In genomic region chr16:20806168-20807050, GRCh38 we compare ENCODE assay signal across 8 cellular contexts.
DNase-seq lines count a peak whose midpoint lies in the region; ATAC-seq and TF ChIP-seq lines count a peak whose summit lies in the region.

A gene with protein sequence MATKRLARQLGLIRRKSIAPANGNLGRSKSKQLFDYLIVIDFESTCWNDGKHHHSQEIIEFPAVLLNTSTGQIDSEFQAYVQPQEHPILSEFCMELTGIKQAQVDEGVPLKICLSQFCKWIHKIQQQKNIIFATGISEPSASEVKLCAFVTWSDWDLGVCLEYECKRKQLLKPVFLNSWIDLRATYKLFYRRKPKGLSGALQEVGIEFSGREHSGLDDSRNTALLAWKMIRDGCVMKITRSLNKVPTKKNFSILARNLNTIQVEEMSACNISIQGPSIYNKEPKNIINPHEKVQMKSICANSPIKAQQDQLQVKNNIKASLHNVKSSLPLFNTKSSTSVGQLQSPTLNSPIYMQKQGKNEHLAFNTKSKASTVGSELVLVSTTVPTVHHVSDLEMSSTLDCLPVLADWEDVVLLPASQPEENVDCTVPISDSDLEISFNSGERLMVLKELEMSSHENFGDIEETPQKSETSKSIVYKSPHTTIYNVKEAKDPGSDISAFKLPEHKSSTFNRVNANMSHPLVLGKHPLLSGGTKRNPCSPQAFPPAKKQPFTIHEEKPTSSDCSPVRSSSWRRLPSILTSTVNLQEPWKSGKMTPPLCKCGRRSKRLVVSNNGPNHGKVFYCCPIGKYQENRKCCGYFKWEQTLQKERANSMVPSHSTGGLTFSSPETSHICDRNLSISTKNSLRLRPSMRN (minus strand): TSS chr16:20806472. CDS start chr16:20806430, 42 bp downstream.
TSS of gene REXO5 (plus strand) at chr16:20806527. CDS start at chr16:20806954, 427 bp downstream.

- ATAC-seq in GM18502 (IDR thresholded peaks at IDR 0.05; ENCODE audit: poor library complexity, unreplicated experiment) (peak; percentile 82), HG02973 (IDR thresholded peaks at IDR 0.05; ENCODE audit: unreplicated experiment) (peak; percentile 75), GM18519 (IDR thresholded peaks at IDR 0.05; ENCODE audit: low FRiP score, unreplicated experiment) (no peak)

- TF ChIP-seq CTCF in astrocyte of the spinal cord (IDR thresholded peaks at IDR 0.05; ENCODE audit: low read depth, low read length) (peak; percentile 62), retinal pigment epithelial cell (conservative IDR thresholded peaks at IDR 0.05; ENCODE audit: low read depth, low read length) (peak; percentile 65)

- in situ Hi-C loops in astrocyte of the spinal cord (cut with HindIII; ENCODE audit: low sequenced_read_pairs): no loop called here

- peak within 1 kb of the TSS; percentile 79 for H3K4me3 ChIP-seq in astrocyte of the spinal cord (ENCODE audit: low read depth, low read length)
- peak within 1 kb of the TSS; percentile 86 for H3K4me3 ChIP-seq in retinal pigment epithelial cell (ENCODE audit: low read length)

- DNase-seq in NCI-H2029 treated with DMSO at 0.1 percent for 48 hours (lab: John Stamatoyannopoulos, UW) (peak; percentile 84), T1000 (lab: John Stamatoyannopoulos, UW) (peak; percentile 89), astrocyte of the spinal cord (ENCODE audit: low read depth, low spot score) (peak; percentile 97), hypothalamus (lab: John Stamatoyannopoulos, UW) (peak; percentile 44 to 93 (median 81)), retinal pigment epithelial cell (ENCODE audit: low read depth) (peak; percentile 84)
